ENCODE assay signal across 1 cellular context in the genomic region with DNA sequence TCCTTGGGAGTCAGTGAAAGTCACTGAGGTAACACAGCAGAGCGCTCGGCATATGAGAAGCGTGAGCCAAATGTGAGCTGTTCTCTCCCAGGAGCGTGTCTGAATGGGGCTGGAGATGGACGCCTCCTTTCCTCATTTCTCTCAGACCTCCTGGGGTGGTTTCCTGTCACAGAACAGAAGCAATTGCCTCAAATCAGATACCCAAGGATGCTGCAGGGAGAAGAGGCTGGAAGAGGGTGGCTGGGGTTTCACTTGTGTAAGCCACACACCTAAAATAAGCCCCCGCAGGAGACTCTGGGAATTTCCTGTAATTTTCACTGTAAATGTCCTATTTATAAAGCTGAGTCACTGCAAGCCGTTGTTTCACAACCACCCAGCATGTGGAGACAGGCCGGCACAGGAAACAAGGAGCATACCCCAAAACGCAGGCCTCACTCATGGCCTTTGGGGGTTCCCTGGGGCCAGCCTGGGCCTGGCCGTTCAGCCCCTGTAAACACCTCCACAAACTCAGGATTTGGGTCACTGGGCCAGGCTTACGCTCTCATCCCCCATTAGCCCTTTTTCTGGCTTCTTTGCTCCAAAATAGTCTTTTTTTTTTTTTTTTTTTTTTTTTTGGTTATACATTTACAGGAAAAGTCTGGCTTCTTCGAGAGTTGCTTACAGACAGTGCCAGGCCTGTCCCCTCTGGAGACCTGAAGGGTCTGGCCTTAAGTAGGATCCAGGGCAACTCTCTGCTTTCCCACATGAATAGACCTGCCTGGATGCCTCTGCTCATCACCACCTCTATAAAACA.
TF ChIP-seq lines count a peak whose summit lies in the region.

No MANE protein-coding gene starts in this region.

TF ChIP-seq in endothelial cell of umbilical vein, 7 proteins besides CTCF, POLR2A, EP300 and RAD21 (continued from another document):
- no peak for TF ChIP-seq EZH2 (IDR thresholded peaks at IDR 0.05; ENCODE audit: borderline replicate concordance, low read depth, low read length, severe bottlenecking)
